11 cellular contexts compared by ENCODE assay signal in genomic region chr10:79267449-79267848, GRCh38.
DNase-seq lines count a peak whose midpoint lies in the region; ATAC-seq and TF ChIP-seq lines count a peak whose summit lies in the region.
"Had no signal": no experiment of that assay in that cellular context is flagged by ENCODE, and none has a peak within 500 bp of the region (broad histone marks: within the 10 kb centered on the region; RNA-seq: fewer than 3 reads in every experiment).

No MANE protein-coding gene starts in this region.

- intact Hi-C loops in activated T-helper 1 cell treated with anti-CD3 and anti-CD28 coated beads, Interleukin-12 subunit alpha, Interleukin-12 subunit beta, Interleukin-2, Interleukin-4 antibody, amounts not matched to agents 30 ng/mL and 10 ng/mL and 1 ng/mL, durations not matched to agents 14 hours and 24 hours and 36 hours (cut with micrococcal nuclease): loop anchor here (2.0 kb wide), 1 partner anchor 19 kb away; no protein-coding TSS in a partner anchor
- intact Hi-C loops in left colon (cut with DNase I, micrococcal nuclease) (no loop called here), A673 (cut with micrococcal nuclease; ENCODE audit: unreplicated experiment) (no loop called here)

- peak overlapping the region; percentile 64 for H3K4me3 Mint-ChIP-seq in stimulated activated effector memory CD8-positive, alpha-beta T cell treated with anti-CD3 and anti-CD28 coated beads, Interleukin-12 subunit alpha, Interleukin-12 subunit beta, amount 100 ng/mL, for 72 hours
- no peak overlapping the region for H3K4me3 Mint-ChIP-seq in activated T-helper 1 cell treated with anti-CD3 and anti-CD28 coated beads, Interleukin-12 subunit alpha, Interleukin-12 subunit beta, Interleukin-2, Interleukin-4 antibody, amounts not matched to agents 30 ng/mL and 10 ng/mL and 1 ng/mL, durations not matched to agents 14 hours and 24 hours and 36 hours

- DNase-seq in RWPE2 (ENCODE audit: low spot score): no peak
- DNase-seq in stimulated activated effector memory CD8-positive, alpha-beta T cell treated with anti-CD3 and anti-CD28 coated beads, Interleukin-12 subunit alpha, Interleukin-12 subunit beta, amount 100 ng/mL, for 72 hours (ENCODE audit: low spot score in 2 of 2): no peak
- no peak for DNase-seq in activated T-helper 1 cell treated with anti-CD3 and anti-CD28 coated beads, Interleukin-12 subunit alpha, Interleukin-12 subunit beta, Interleukin-2, Interleukin-4 antibody, amounts not matched to agents 30 ng/mL and 10 ng/mL and 1 ng/mL, durations not matched to agents 14 hours and 24 hours and 36 hours (ENCODE audit: low spot score)
- DNase-seq in left colon: no peak
- DNase-seq in SHP77 (lab: John Stamatoyannopoulos, UW): no peak
- no peak for DNase-seq in A673 (ENCODE audit: low spot score)
- DNase-seq: GOT3, retina had no signal

- H3K36me3 ChIP-seq in RWPE2 (ENCODE audit: low read depth) (no peaks in the 10 kb centered on the region), gastroesophageal sphincter (peaks cover 0 to 36% of the 10 kb centered on the region in 2 donors), A673 (ENCODE audit: insufficient read depth, low read length, poor library complexity, severe bottlenecking) (no peaks in the 10 kb centered on the region)

- TF ChIP-seq CTCF in GM12875 (IDR thresholded peaks at IDR 0.05; ENCODE audit: borderline replicate concordance, insufficient read depth, low read depth, low read length) (peak; percentile 52; the same call in 1 of the 2 replicates), RWPE2 (IDR thresholded peaks at IDR 0.05; ENCODE audit: poor library complexity, severe bottlenecking) (no peak), gastroesophageal sphincter (IDR thresholded peaks at IDR 0.05) (no peak), A673 (conservative IDR thresholded peaks at IDR 0.05; ENCODE audit: low read depth, low read length) (no peak)

- no peak for TF ChIP-seq POLR2A in gastroesophageal sphincter (IDR thresholded peaks at IDR 0.05)

- H3K36me3 Mint-ChIP-seq in stimulated activated effector memory CD8-positive, alpha-beta T cell treated with anti-CD3 and anti-CD28 coated beads, Interleukin-12 subunit alpha, Interleukin-12 subunit beta, amount 100 ng/mL, for 72 hours: peaks cover 58% of the 10 kb centered on the region
- H3K36me3 Mint-ChIP-seq in activated T-helper 1 cell treated with anti-CD3 and anti-CD28 coated beads, Interleukin-12 subunit alpha, Interleukin-12 subunit beta, Interleukin-2, Interleukin-4 antibody, amounts not matched to agents 30 ng/mL and 10 ng/mL and 1 ng/mL, durations not matched to agents 14 hours and 24 hours and 36 hours (ENCODE audit: low read depth): peaks cover 9% of the 10 kb centered on the region

- 80 to 100% methylated on average over 1 of the region's 2 CpGs for whole genome bisulfite sequencing in gastroesophageal sphincter (ENCODE audit: low coverage in 1 of 2), 2 donors

- H3K4me1 ChIP-seq in RWPE2 (ENCODE audit: insufficient read depth, poor library complexity, severe bottlenecking) (peaks cover 51% of the 10 kb centered on the region), gastroesophageal sphincter (peaks cover 0 to 98% (median 37%) of the 10 kb centered on the region in 3 donors), A673 (ENCODE audit: insufficient read depth, low read length, poor library complexity, severe bottlenecking) (peaks cover 17% of the 10 kb centered on the region)

- H3K4me3 ChIP-seq in GM12875 (ENCODE audit: low read depth, low read length): no peak overlapping the region
- no peak overlapping the region for H3K4me3 ChIP-seq in RWPE2 (ENCODE audit: severe bottlenecking)
- H3K4me3 ChIP-seq in gastroesophageal sphincter: no peak overlapping the region
- no peak overlapping the region for H3K4me3 ChIP-seq in A673 (ENCODE audit: low read depth, low read length, poor library complexity, severe bottlenecking)

- peak overlapping the region; percentile 93 for H3K27ac Mint-ChIP-seq in stimulated activated effector memory CD8-positive, alpha-beta T cell treated with anti-CD3 and anti-CD28 coated beads, Interleukin-12 subunit alpha, Interleukin-12 subunit beta, amount 100 ng/mL, for 72 hours
- no peak overlapping the region for H3K27ac Mint-ChIP-seq in activated T-helper 1 cell treated with anti-CD3 and anti-CD28 coated beads, Interleukin-12 subunit alpha, Interleukin-12 subunit beta, Interleukin-2, Interleukin-4 antibody, amounts not matched to agents 30 ng/mL and 10 ng/mL and 1 ng/mL, durations not matched to agents 14 hours and 24 hours and 36 hours

- BruUV-seq in A673 (replicated peaks; lab: Mats Ljungman, UMichigan): no TSS peak

- ATAC-seq in RWPE2 (ENCODE audit: low read depth) (no peak), gastroesophageal sphincter (no peak), left colon (no peak)
- ATAC-seq in stimulated activated effector memory CD8-positive, alpha-beta T cell treated with anti-CD3 and anti-CD28 coated beads, Interleukin-12 subunit alpha, Interleukin-12 subunit beta, amount 100 ng/mL, for 72 hours: no peak

- POLR2A ChIA-PET in A673 (lab: Charles Lee; ENCODE audit: low non-redundant PET): no interaction called here

- TF ChIP-seq EP300 in gastroesophageal sphincter (IDR thresholded peaks at IDR 0.05): no peak

- H3K27me3 Mint-ChIP-seq in activated T-helper 1 cell treated with anti-CD3 and anti-CD28 coated beads, Interleukin-12 subunit alpha, Interleukin-12 subunit beta, Interleukin-2, Interleukin-4 antibody, amounts not matched to agents 30 ng/mL and 10 ng/mL and 1 ng/mL, durations not matched to agents 14 hours and 24 hours and 36 hours (ENCODE audit: insufficient read depth): no peaks in the 10 kb centered on the region

- H3K9me3 Mint-ChIP-seq in stimulated activated effector memory CD8-positive, alpha-beta T cell treated with anti-CD3 and anti-CD28 coated beads, Interleukin-12 subunit alpha, Interleukin-12 subunit beta, amount 100 ng/mL, for 72 hours: no peaks in the 10 kb centered on the region
- H3K9me3 Mint-ChIP-seq in activated T-helper 1 cell treated with anti-CD3 and anti-CD28 coated beads, Interleukin-12 subunit alpha, Interleukin-12 subunit beta, Interleukin-2, Interleukin-4 antibody, amounts not matched to agents 30 ng/mL and 10 ng/mL and 1 ng/mL, durations not matched to agents 14 hours and 24 hours and 36 hours: no peaks in the 10 kb centered on the region

- H3K27me3 ChIP-seq in RWPE2 (ENCODE audit: insufficient read depth, poor library complexity, severe bottlenecking) (no peaks in the 10 kb centered on the region), gastroesophageal sphincter (no peaks in the 10 kb centered on the region), A673 (replicated peaks; ENCODE audit: insufficient read depth, low read depth, low read length, poor library complexity) (no peaks in the 10 kb centered on the region)

- no peaks in the 10 kb centered on the region for H3K9me3 ChIP-seq in RWPE2 (ENCODE audit: severe bottlenecking)
- no peaks in the 10 kb centered on the region for H3K9me3 ChIP-seq in gastroesophageal sphincter
- H3K9me3 ChIP-seq in A673 (ENCODE audit: low read depth, low read length, poor library complexity, severe bottlenecking): no peaks in the 10 kb centered on the region

- H3K27ac ChIP-seq in RWPE2 (ENCODE audit: poor library complexity, severe bottlenecking) (peak overlapping the region; percentile 71), gastroesophageal sphincter (peak overlapping the region in 3 of 4 donors; percentile 70 to 80 (median 72)), A673 (ENCODE audit: low read depth, low read length, poor library complexity, severe bottlenecking) (no peak overlapping the region)
- H3K27ac ChIP-seq: VCaP had no signal

- CTCF ChIA-PET in A673 (lab: Charles Lee): no interaction called here

- peaks cover 77% of the 10 kb centered on the region for H3K4me1 Mint-ChIP-seq in stimulated activated effector memory CD8-positive, alpha-beta T cell treated with anti-CD3 and anti-CD28 coated beads, Interleukin-12 subunit alpha, Interleukin-12 subunit beta, amount 100 ng/mL, for 72 hours
- peaks cover 31% of the 10 kb centered on the region for H3K4me1 Mint-ChIP-seq in activated T-helper 1 cell treated with anti-CD3 and anti-CD28 coated beads, Interleukin-12 subunit alpha, Interleukin-12 subunit beta, Interleukin-2, Interleukin-4 antibody, amounts not matched to agents 30 ng/mL and 10 ng/mL and 1 ng/mL, durations not matched to agents 14 hours and 24 hours and 36 hours (ENCODE audit: low read depth)
